13 cellular contexts compared by ENCODE assay signal in the genomic region with DNA sequence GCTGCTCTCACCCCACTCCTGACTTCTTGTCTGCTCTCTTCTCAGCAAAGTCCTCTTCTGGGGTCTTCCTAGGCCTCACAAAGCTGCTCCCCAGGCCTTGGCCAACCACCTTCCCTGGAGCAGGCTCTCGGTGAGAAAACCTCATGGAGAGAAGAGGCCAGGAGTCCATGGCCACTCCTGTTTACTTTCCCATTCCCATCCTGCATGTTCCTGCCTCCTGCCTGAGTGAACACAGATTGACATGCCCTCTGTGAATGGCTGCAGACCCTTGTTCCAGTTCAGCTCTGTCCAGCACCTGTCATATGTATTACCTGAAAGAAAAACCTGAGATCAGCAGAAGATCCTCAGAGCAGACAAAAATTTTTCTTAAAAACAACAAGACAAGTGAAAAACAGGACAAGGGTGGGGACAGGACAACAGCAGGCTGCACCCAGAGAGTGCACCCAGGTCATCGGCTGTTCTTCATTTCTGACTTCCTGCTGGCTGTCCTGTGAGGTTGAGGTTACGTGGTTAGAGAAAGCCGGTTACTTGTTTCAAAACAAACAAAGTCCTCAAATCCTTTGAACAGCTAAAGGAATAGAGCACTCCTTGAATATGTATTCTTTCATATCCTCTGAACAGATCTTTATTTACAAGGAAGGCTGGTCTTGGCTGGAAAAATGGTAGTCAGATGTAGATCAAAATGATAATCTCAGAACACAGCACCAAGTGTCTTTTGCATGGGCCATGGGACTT. TPM values are rescaled to one million over a fixed set of nuclear protein-coding genes. Genes with fewer than 3 reads are reported as not detected.
DNase-seq lines count a peak whose midpoint lies in the region; ATAC-seq and TF ChIP-seq lines count a peak whose summit lies in the region.
"Had no signal": no experiment of that assay in that cellular context is flagged by ENCODE, and none has a peak within 500 bp of the region (broad histone marks: within the 10 kb centered on the region; RNA-seq: fewer than 3 reads in every experiment).

No MANE protein-coding gene starts in this region.

- H3K4me3 ChIP-seq in effector memory CD4-positive, alpha-beta T cell (ENCODE audit: insufficient read depth, low read depth, low read length, poor library complexity, severe bottlenecking), result peak overlapping the region; percentile 14
- H3K4me3 ChIP-seq: thyroid gland had no signal

- H3K27me3 ChIP-seq in effector memory CD4-positive, alpha-beta T cell (replicated peaks; ENCODE audit: control insufficient read depth, insufficient read depth, low read length, poor library complexity, severe bottlenecking), result no peaks in the 10 kb centered on the region
- H3K27me3 ChIP-seq: thyroid gland had no signal

- H3K9me3 ChIP-seq in effector memory CD4-positive, alpha-beta T cell (ENCODE audit: control insufficient read depth, low read length), result no peaks in the 10 kb centered on the region
- H3K9me3 ChIP-seq: thyroid gland had no signal

- H3K36me3 ChIP-seq in effector memory CD4-positive, alpha-beta T cell (ENCODE audit: control insufficient read depth, insufficient read depth, low read length), result no peaks in the 10 kb centered on the region
- H3K36me3 ChIP-seq: thyroid gland had no signal

- ATAC-seq in GM19023 (IDR thresholded peaks at IDR 0.05; ENCODE audit: unreplicated experiment) (peak; percentile 58), GM19324 (IDR thresholded peaks at IDR 0.05; ENCODE audit: low FRiP score, unreplicated experiment) (no peak)

- TF ChIP-seq CTCF in 22Rv1 (IDR thresholded peaks at IDR 0.05), result no peak

- peaks cover 32% of the 10 kb centered on the region for H3K4me1 ChIP-seq in effector memory CD4-positive, alpha-beta T cell (ENCODE audit: control insufficient read depth, insufficient read depth, low read length, poor library complexity, severe bottlenecking)

- DNase-seq in RPMI7951 (ENCODE audit: low read depth), result peak; percentile 8
- peak in 2 of 3 donors; percentile 3 to 13 for DNase-seq in effector memory CD4-positive, alpha-beta T cell
- DNase-seq in NCI-H187 treated with DMSO at 0.1 percent for 48 hours (lab: John Stamatoyannopoulos, UW), result no peak
- DNase-seq in CD1c-positive myeloid dendritic cell (ENCODE audit: extremely low spot score), result no peak
- no peak for DNase-seq in AG08396 (ENCODE audit: low spot score)
- DNase-seq: aorta, DMS 273 treated with DMSO at 0.1 percent for 48 hours, NCI-H1417 treated with DMSO at 0.1 percent for 48 hours, SIG-M5, thyroid gland had no signal

- H3K27ac ChIP-seq in 22Rv1, result peak overlapping the region; percentile 38
- H3K27ac ChIP-seq in effector memory CD4-positive, alpha-beta T cell (ENCODE audit: insufficient read depth, low read length, poor library complexity, severe bottlenecking), result peak overlapping the region; percentile 44

RNA-seq across cellular contexts. Expression of a gene that starts 34.0 kb away (rescaled TPM):
- total RNA-seq in RPMI7951 (2014; rRNA removed; shearing (Covaris generic)), result 66.7 and 75.2 TPM in 2 replicates

RNA-seq across cellular contexts. Expression of a gene that starts 54.0 kb away (rescaled TPM):
- total RNA-seq in RPMI7951 (2014; rRNA removed; shearing (Covaris generic)), result not detected in 2 replicates
- total RNA-seq: aorta had no signal

Comparison
In these comparisons a context has a peak if more than half of its experiments do, and no peak if none do; other contexts are left out.
1. DNase-seq: peak in RPMI7951 (single experiment) and effector memory CD4-positive, alpha-beta T cell (2 of 3); none in NCI-H187 treated with DMSO at 0.1 percent for 48 hours (single experiment), CD1c-positive myeloid dendritic cell (single experiment) and AG08396 (single experiment).